Comparison of ENCODE assay signal across 7 cellular contexts in the genomic region with DNA sequence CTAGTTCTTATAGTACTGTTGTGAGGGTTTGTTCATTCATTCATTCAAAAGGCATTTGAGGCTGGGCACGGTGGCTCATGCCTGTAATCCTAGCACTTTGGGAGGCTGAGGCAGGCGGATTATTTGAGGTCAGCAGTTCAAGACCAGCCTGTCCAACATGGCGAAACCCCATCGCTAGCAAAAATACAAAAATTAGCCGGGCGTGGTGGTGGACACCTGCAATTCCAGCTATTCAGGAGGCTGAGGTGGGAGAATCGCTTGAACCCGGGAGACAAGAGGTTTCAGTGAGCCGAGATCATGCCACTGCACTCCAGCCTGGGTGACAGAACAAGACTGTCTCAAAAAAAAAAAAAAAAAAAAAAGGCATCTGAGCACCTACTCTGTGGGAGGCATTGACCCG.
DNase-seq lines count a peak whose midpoint lies in the region; TF ChIP-seq lines count a peak whose summit lies in the region.
"Not testable (repeated sequence)": the region's sequence is repeated elsewhere in the genome, so short reads cannot be mapped to it uniquely, and the experiment has no call there.

No MANE protein-coding gene starts in this region.

- H3K9me3 Mint-ChIP-seq in chondrocyte (ENCODE audit: low read depth); immature natural killer cell; nephron progenitor cell; type B pancreatic cell: not testable (repeated sequence)

- peak overlapping the region; percentile 99 for H3K27ac Mint-ChIP-seq in chondrocyte (ENCODE audit: unreplicated experiment)
- peak overlapping the region in 3 of 6 donors; percentile 8 to 88 (median 88) for H3K27ac Mint-ChIP-seq in immature natural killer cell
- H3K27ac Mint-ChIP-seq in nephron progenitor cell = peak overlapping the region; percentile 86
- H3K27ac Mint-ChIP-seq in type B pancreatic cell = peak overlapping the region; percentile 40

- peaks cover 43% of the 10 kb centered on the region for H3F3A ChIP-seq in GM23248 (ENCODE audit: insufficient read depth)

- H3K27me3 Mint-ChIP-seq in chondrocyte (ENCODE audit: low read depth); immature natural killer cell (ENCODE audit: low read depth in 3 of 3); nephron progenitor cell (ENCODE audit: low read depth, poor library complexity); type B pancreatic cell: not testable (repeated sequence)

- H3K9me3 ChIP-seq in GM23248 (ENCODE audit: low read depth); adipocyte (ENCODE audit: control insufficient read depth, low read length): not testable (repeated sequence)

- POLR2A ChIA-PET in RWPE1 (lab: Yijun Ruan, JAX; ENCODE audit: low non-redundant PET) = not testable (repeated sequence)

- not testable (repeated sequence) for H3K4me3 Mint-ChIP-seq in chondrocyte (ENCODE audit: unreplicated experiment); nephron progenitor cell; type B pancreatic cell
- H3K4me3 Mint-ChIP-seq in immature natural killer cell = peak overlapping the region in 3 of 5 donors; percentile 57 to 75 (median 66)

- CTCF ChIA-PET in RWPE1 (lab: Yijun Ruan, JAX) = interaction anchor here (0.7 to 1.8 kb wide), 7 partner anchors 16 to 1571 kb away, joined by 3 to 8 read pairs (median 5); no protein-coding TSS in a partner anchor

- H3K36me3 ChIP-seq in GM23248 (ENCODE audit: low read depth) (peaks cover 21% of the 10 kb centered on the region; the same call in 1 of the 2 replicates), adipocyte (ENCODE audit: control insufficient read depth, insufficient read depth, low read length, severe bottlenecking) (peaks cover 40% of the 10 kb centered on the region)

- H2AFZ ChIP-seq in GM23248 = not testable (repeated sequence)

- H3K9me2 ChIP-seq in GM23248 (ENCODE audit: insufficient read depth) = not testable (repeated sequence)

- H3K27me3 ChIP-seq in GM23248 (replicated peaks; ENCODE audit: insufficient read depth); adipocyte (replicated peaks; ENCODE audit: control insufficient read depth, insufficient read depth, low read length): not testable (repeated sequence)

- H3K27ac ChIP-seq in GM23248 = peak overlapping the region; percentile 6; the same call in 1 of the 2 replicates
- peak overlapping the region; percentile 60 for H3K27ac ChIP-seq in RWPE1

- in situ Hi-C loops in GM23248 (cut with MboI) = not testable (repeated sequence)

- H3K36me3 Mint-ChIP-seq in chondrocyte (ENCODE audit: low read depth) = peaks cover 24% of the 10 kb centered on the region
- H3K36me3 Mint-ChIP-seq in immature natural killer cell = not testable (repeated sequence)
- peaks cover 65% of the 10 kb centered on the region for H3K36me3 Mint-ChIP-seq in nephron progenitor cell (ENCODE audit: low read depth)
- H3K36me3 Mint-ChIP-seq in type B pancreatic cell = peaks cover 21% of the 10 kb centered on the region

- H4K20me1 ChIP-seq in GM23248 (ENCODE audit: insufficient read depth) = not testable (repeated sequence)

- H3K4me1 Mint-ChIP-seq in chondrocyte (ENCODE audit: low read depth) = peaks cover 53% of the 10 kb centered on the region
- peaks cover 21 to 28% of the 10 kb centered on the region in 2 donors for H3K4me1 Mint-ChIP-seq in immature natural killer cell
- peaks cover 11% of the 10 kb centered on the region for H3K4me1 Mint-ChIP-seq in nephron progenitor cell
- H3K4me1 Mint-ChIP-seq in type B pancreatic cell (ENCODE audit: unreplicated experiment) = not testable (repeated sequence)

- not testable (repeated sequence) for H3K9ac ChIP-seq in GM23248
- H3K9ac ChIP-seq in adipocyte (ENCODE audit: low read length) = peak overlapping the region; percentile 88

- TF ChIP-seq CTCF in RWPE1 (conservative IDR thresholded peaks at IDR 0.05; ENCODE audit: low read depth); chondrocyte (IDR thresholded peaks at IDR 0.05); nephron progenitor cell (IDR thresholded peaks at IDR 0.05); type B pancreatic cell (conservative IDR thresholded peaks at IDR 0.05): not testable (repeated sequence)

- not testable (repeated sequence) for H3K4me2 ChIP-seq in GM23248 (ENCODE audit: unreplicated experiment)

- H3K4me1 ChIP-seq in GM23248 (ENCODE audit: insufficient read depth) (peaks cover 39% of the 10 kb centered on the region), adipocyte (ENCODE audit: control insufficient read depth, insufficient read depth, low read length) (peaks cover 42% of the 10 kb centered on the region)

- H3K4me3 ChIP-seq in GM23248; adipocyte (ENCODE audit: low read length): not testable (repeated sequence)

- not testable (repeated sequence) for DNase-seq in GM23248; RWPE1 (ENCODE audit: low spot score); adipocyte (ENCODE audit: low read depth); chondrocyte (ENCODE audit: low spot score); immature natural killer cell; nephron progenitor cell; type B pancreatic cell (ENCODE audit: extremely low spot score, unreplicated experiment)

- H3K79me2 ChIP-seq in GM23248 (ENCODE audit: insufficient read depth) = not testable (repeated sequence)

- WGBS in GM23248 (ENCODE audit: low coverage in 1 of 2, low lambda C conversion rate in 2 of 2, missing lambda C conversion rate in 2 of 2), 2 experiments = 89 to 90% methylated on average over 10 of the region's 10 CpGs
